Comparison of ENCODE assay signal across 8 cellular contexts in the genomic region with DNA sequence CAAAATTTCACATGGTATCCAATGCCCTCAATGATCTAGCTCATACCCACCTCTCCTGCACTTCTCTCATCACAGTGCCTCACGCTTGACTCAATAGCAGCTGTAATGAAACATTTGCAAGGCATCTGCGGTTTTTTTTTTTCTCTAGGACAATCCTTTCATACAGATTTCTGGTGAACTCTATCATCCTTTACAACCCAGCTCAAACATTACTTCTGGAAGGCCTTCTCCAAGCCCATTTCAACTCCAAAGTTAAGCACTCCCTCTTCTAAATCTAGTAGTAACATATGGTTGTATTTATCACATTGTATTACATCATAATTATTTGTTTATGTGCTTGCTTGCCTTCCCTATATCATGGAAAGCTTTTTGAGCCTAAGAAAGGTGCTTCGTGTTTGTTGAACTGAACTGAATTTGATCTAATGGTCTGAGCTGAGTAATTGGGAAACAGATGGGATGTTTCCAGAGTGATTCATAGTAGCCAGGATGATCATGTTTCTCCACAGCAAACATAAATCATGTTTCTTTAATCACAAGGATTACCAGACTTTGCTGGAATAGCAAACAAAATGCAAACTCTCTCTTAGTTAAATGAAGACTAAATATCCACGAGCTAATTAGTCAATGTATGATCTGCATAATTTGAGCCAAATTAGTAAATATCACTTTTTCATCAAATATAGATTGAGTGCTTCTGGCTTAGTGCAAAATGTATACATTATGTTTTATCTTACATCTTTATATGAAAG. TPM values are rescaled to one million over a fixed set of nuclear protein-coding genes. Genes with fewer than 3 reads are reported as not detected.
DNase-seq lines count a peak whose midpoint lies in the region; ATAC-seq and TF ChIP-seq lines count a peak whose summit lies in the region.

No MANE protein-coding gene starts in this region.

- H2AFZ ChIP-seq in Karpas-422 (ENCODE audit: low read length), result 0 out of 2 replicates have a peak overlapping the region, but pooled peaks have one; percentile 19
- no peak overlapping the region for H2AFZ ChIP-seq in SK-N-SH (ENCODE audit: low read depth)

- H3K9me2 ChIP-seq in Karpas-422 (replicated peaks; ENCODE audit: insufficient read depth, low read length), result no peaks in the 10 kb centered on the region
- no peaks in the 10 kb centered on the region for H3K9me2 ChIP-seq in SK-N-SH

- H3K9ac ChIP-seq in Karpas-422 (ENCODE audit: low read length), result no peak overlapping the region
- H3K9ac ChIP-seq in SK-N-SH, result peak overlapping the region; percentile 55; the same call in 1 of the 2 replicates

- TF ChIP-seq CTCF in A673 (conservative IDR thresholded peaks at IDR 0.05; ENCODE audit: low read depth, low read length), result no peak
- no peak for TF ChIP-seq CTCF in SK-N-SH (IDR thresholded peaks at IDR 0.05)
- TF ChIP-seq CTCF in glutamatergic neuron (IDR thresholded peaks at IDR 0.05; ENCODE audit: partially characterized antibody, unreplicated experiment), result no peak
- no peak for TF ChIP-seq CTCF in GM13976 (IDR thresholded peaks at IDR 0.05; ENCODE audit: borderline replicate concordance, control extremely low read depth, extremely low read depth, insufficient read depth, missing control alignments)

- DNase-seq in A673 (ENCODE audit: low spot score), result peak; percentile 68
- no peak for DNase-seq in Karpas-422
- peak; percentile 43 for DNase-seq in SK-N-SH
- no peak for DNase-seq in glutamatergic neuron
- no peak for DNase-seq in HuH-7.5 (ENCODE audit: low spot score)
- no peak for DNase-seq in GM13976 (ENCODE audit: low spot score)

- H3K4me2 ChIP-seq in Karpas-422 (ENCODE audit: low read depth, low read length, poor library complexity, severe bottlenecking), result no peak overlapping the region
- peak overlapping the region; percentile 58 for H3K4me2 ChIP-seq in SK-N-SH

- TF ChIP-seq RAD21 in SK-N-SH (IDR thresholded peaks at IDR 0.05; ENCODE audit: low read length), result no peak

- H3K27me3 ChIP-seq in A673 (replicated peaks; ENCODE audit: insufficient read depth, low read depth, low read length, poor library complexity), result no peaks in the 10 kb centered on the region
- H3K27me3 ChIP-seq in Karpas-422 (ENCODE audit: low read length), result no peaks in the 10 kb centered on the region
- no peaks in the 10 kb centered on the region for H3K27me3 ChIP-seq in SK-N-SH (ENCODE audit: insufficient read depth)

- intact Hi-C loops in A673 (cut with micrococcal nuclease; ENCODE audit: unreplicated experiment), result no loop called here

- H3F3A ChIP-seq in SK-N-SH (replicated peaks; ENCODE audit: insufficient read depth), result peaks cover 42% of the 10 kb centered on the region

- WGBS in SK-N-SH (ENCODE audit: low lambda C conversion rate), result 2% methylated on average over 4 of the region's 4 CpGs

- no peak overlapping the region for H3K4me3 Mint-ChIP-seq in glutamatergic neuron (ENCODE audit: unreplicated experiment)
- no peak overlapping the region for H3K4me3 Mint-ChIP-seq in activated T-helper 17 cell treated with anti-CD3 and anti-CD28 coated beads, Interleukin-2, amount 50 U/mL, for 72 hours

- H3K27ac Mint-ChIP-seq in glutamatergic neuron (ENCODE audit: unreplicated experiment), result peak overlapping the region; percentile 33
- no peak overlapping the region for H3K27ac Mint-ChIP-seq in activated T-helper 17 cell treated with anti-CD3 and anti-CD28 coated beads, Interleukin-2, amount 50 U/mL, for 72 hours

- H3K27me3 Mint-ChIP-seq in glutamatergic neuron (ENCODE audit: unreplicated experiment), result peaks cover 3% of the 10 kb centered on the region
- H3K27me3 Mint-ChIP-seq in activated T-helper 17 cell treated with anti-CD3 and anti-CD28 coated beads, Interleukin-2, amount 50 U/mL, for 72 hours, result no peaks in the 10 kb centered on the region

- peaks cover 14% of the 10 kb centered on the region for H3K4me1 ChIP-seq in A673 (ENCODE audit: insufficient read depth, low read length, poor library complexity, severe bottlenecking)
- H3K4me1 ChIP-seq in Karpas-422 (ENCODE audit: low read length), result no peaks in the 10 kb centered on the region
- peaks cover 3 to 11% of the 10 kb centered on the region in 2 experiments; a peak in 2 of 4 replicates for H3K4me1 ChIP-seq in SK-N-SH (ENCODE audit: control insufficient read depth in 1 of 2, insufficient read depth in 2 of 2, low read depth in 1 of 2, low read length in 1 of 2)

- H3K36me3 Mint-ChIP-seq in glutamatergic neuron (ENCODE audit: unreplicated experiment), result no peaks in the 10 kb centered on the region
- H3K36me3 Mint-ChIP-seq in activated T-helper 17 cell treated with anti-CD3 and anti-CD28 coated beads, Interleukin-2, amount 50 U/mL, for 72 hours (ENCODE audit: low read depth), result no peaks in the 10 kb centered on the region

- H3K9me3 ChIP-seq in A673 (ENCODE audit: low read depth, low read length, poor library complexity, severe bottlenecking) (no peaks in the 10 kb centered on the region), Karpas-422 (ENCODE audit: low read length) (no peaks in the 10 kb centered on the region), SK-N-SH (no peaks in the 10 kb centered on the region)

- peaks cover 9% of the 10 kb centered on the region for H3K4me1 Mint-ChIP-seq in glutamatergic neuron (ENCODE audit: low read depth, unreplicated experiment)
- H3K4me1 Mint-ChIP-seq in activated T-helper 17 cell treated with anti-CD3 and anti-CD28 coated beads, Interleukin-2, amount 50 U/mL, for 72 hours, result no peaks in the 10 kb centered on the region

- POLR2A ChIA-PET in A673 (lab: Charles Lee; ENCODE audit: low non-redundant PET), result interaction anchor here (1.2 kb wide), 1 partner anchor 22 kb away, joined by 8 read pairs; no protein-coding TSS in a partner anchor
- POLR2A ChIA-PET in SK-N-SH (lab: Yijun Ruan, JAX), result interaction anchor here (1.4 kb wide), 1 partner anchor 14 kb away, joined by 5 read pairs; a partner anchor contains a TSS

- BruUV-seq in A673 (replicated peaks; lab: Mats Ljungman, UMichigan), result no TSS peak

- H3K9me3 Mint-ChIP-seq in glutamatergic neuron (ENCODE audit: unreplicated experiment), result peaks cover 3% of the 10 kb centered on the region
- no peaks in the 10 kb centered on the region for H3K9me3 Mint-ChIP-seq in activated T-helper 17 cell treated with anti-CD3 and anti-CD28 coated beads, Interleukin-2, amount 50 U/mL, for 72 hours

- CTCF ChIA-PET in A673 (lab: Charles Lee) (interaction anchor here (0.6 to 1.2 kb wide), 2 partner anchors 66 to 444 kb away, joined by 3 to 6 read pairs; no protein-coding TSS in a partner anchor), SK-N-SH (lab: Yijun Ruan, JAX) (interaction anchor here (0.8 to 2.7 kb wide), 6 partner anchors 10 to 52 kb away, joined by 3 to 10 read pairs (median 6); a partner anchor contains a TSS)

- TF ChIP-seq EP300 in SK-N-SH (IDR thresholded peaks at IDR 0.05; ENCODE audit: borderline replicate concordance in 1 of 2, low read depth in 1 of 2, low read length in 1 of 2), result peak; percentile 39 to 81

- H3K4me3 ChIP-seq in A673 (ENCODE audit: low read depth, low read length, poor library complexity, severe bottlenecking) (no peak overlapping the region), Karpas-422 (ENCODE audit: low read length) (no peak overlapping the region), SK-N-SH (ENCODE audit: low read depth in 2 of 2, low read length in 1 of 2) (no peak overlapping the region)

- in situ Hi-C loops in GM13976 (cut with MboI; ENCODE audit: low sequenced_read_pairs, unreplicated experiment), result no loop called here

- H3K27ac ChIP-seq in A673 (ENCODE audit: low read depth, low read length, poor library complexity, severe bottlenecking) (no peak overlapping the region), Karpas-422 (ENCODE audit: low read length) (no peak overlapping the region), SK-N-SH (ENCODE audit: low read depth in 2 of 2, low read length in 1 of 2) (peak overlapping the region; percentile 58 to 92)

- no peaks in the 10 kb centered on the region for H4K20me1 ChIP-seq in Karpas-422 (ENCODE audit: insufficient read depth, low read depth, low read length)
- H4K20me1 ChIP-seq in SK-N-SH (ENCODE audit: insufficient read depth), result no peaks in the 10 kb centered on the region

- no peaks in the 10 kb centered on the region for H3K36me3 ChIP-seq in A673 (ENCODE audit: insufficient read depth, low read length, poor library complexity, severe bottlenecking)
- no peaks in the 10 kb centered on the region for H3K36me3 ChIP-seq in Karpas-422 (ENCODE audit: insufficient read depth, low read length)
- no peaks in the 10 kb centered on the region for H3K36me3 ChIP-seq in SK-N-SH (replicated peaks in 1 of 2; ENCODE audit: control insufficient read depth in 1 of 2, insufficient read depth in 2 of 2, low read length in 1 of 2)

- H3K79me2 ChIP-seq in Karpas-422 (ENCODE audit: low read length), result no peaks in the 10 kb centered on the region
- no peaks in the 10 kb centered on the region for H3K79me2 ChIP-seq in SK-N-SH (ENCODE audit: insufficient read depth)

- no peak for ATAC-seq in GM18520 (IDR thresholded peaks at IDR 0.05; ENCODE audit: unreplicated experiment)
- no peak for ATAC-seq in activated T-helper 17 cell treated with anti-CD3 and anti-CD28 coated beads, Interleukin-2, amount 50 U/mL, for 72 hours (replicated peaks)

TF ChIP-seq in SK-N-SH, 30 proteins besides CTCF, POLR2A, EP300 and RAD21 (continues in another document):
- TF ChIP-seq TEAD4 (IDR thresholded peaks at IDR 0.05; ENCODE audit: borderline replicate concordance, insufficient read depth) (peak; percentile 87), POLR2AphosphoS5 (IDR thresholded peaks at IDR 0.05; ENCODE audit: low read depth, low read length) (peak; percentile 86), RXRA (IDR thresholded peaks at IDR 0.05; ENCODE audit: borderline replicate concordance, low read depth) (peak; percentile 62; the same call in 1 of the 2 replicates), SMC3 (IDR thresholded peaks at IDR 0.05; ENCODE audit: low read depth, low read length) (no peak), SIN3A (IDR thresholded peaks at IDR 0.05; ENCODE audit: borderline replicate concordance, low read depth, low read length) (no peak), FOXJ3 (CRISPR knock-in tag; IDR thresholded peaks at IDR 0.05) (no peak)
- TF ChIP-seq, protein P1, sequence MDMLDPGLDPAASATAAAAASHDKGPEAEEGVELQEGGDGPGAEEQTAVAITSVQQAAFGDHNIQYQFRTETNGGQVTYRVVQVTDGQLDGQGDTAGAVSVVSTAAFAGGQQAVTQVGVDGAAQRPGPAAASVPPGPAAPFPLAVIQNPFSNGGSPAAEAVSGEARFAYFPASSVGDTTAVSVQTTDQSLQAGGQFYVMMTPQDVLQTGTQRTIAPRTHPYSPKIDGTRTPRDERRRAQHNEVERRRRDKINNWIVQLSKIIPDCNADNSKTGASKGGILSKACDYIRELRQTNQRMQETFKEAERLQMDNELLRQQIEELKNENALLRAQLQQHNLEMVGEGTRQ (IDR thresholded peaks at IDR 0.05; ENCODE audit: borderline replicate concordance, low read depth, low read length), result no peak

RNA-seq across cellular contexts. Expression of a gene that starts 14.3 kb away (rescaled TPM):
- total RNA-seq in A673 (2021) (89.4 and 92.7 TPM in 2 replicates), glutamatergic neuron (ENCODE audit: unreplicated experiment) (57.6 TPM)
- total RNA-seq in Karpas-422 (2014; rRNA removed; shearing (Covaris generic); ENCODE audit: low replicate concordance), result 6.1 and 19.0 TPM in 2 replicates
- polyA plus RNA-seq in SK-N-SH (2012; rRNA removed), result 48.1 and 60.9 TPM in 2 replicates
- polyA plus RNA-seq in SK-N-SH (2012; cell fraction: cytosol; rRNA removed), result 79.2 and 118 TPM in 2 replicates
- polyA plus RNA-seq in SK-N-SH (2012; cell fraction: nucleus; rRNA removed), result 11.8 and 30.0 TPM in 2 replicates
- 1 to 10 TPM; 6.6 to 9.2 TPM for total RNA-seq in activated T-helper 17 cell treated with anti-CD3 and anti-CD28 coated beads, Interleukin-2, amount 50 U/mL, for 72 hours

Comparison
In these comparisons a context has a peak if more than half of its experiments do, and no peak if none do; other contexts are left out.
1. DNase-seq: peak in A673 (single experiment) and SK-N-SH (single experiment); none in Karpas-422 (single experiment), glutamatergic neuron (single experiment), HuH-7.5 (single experiment) and GM13976 (single experiment).
2. H3K27ac ChIP-seq: peak in SK-N-SH (2 of 2); none in A673 (single experiment) and Karpas-422 (single experiment).